ENCODE assay signal across 9 cellular contexts in the genomic region with DNA sequence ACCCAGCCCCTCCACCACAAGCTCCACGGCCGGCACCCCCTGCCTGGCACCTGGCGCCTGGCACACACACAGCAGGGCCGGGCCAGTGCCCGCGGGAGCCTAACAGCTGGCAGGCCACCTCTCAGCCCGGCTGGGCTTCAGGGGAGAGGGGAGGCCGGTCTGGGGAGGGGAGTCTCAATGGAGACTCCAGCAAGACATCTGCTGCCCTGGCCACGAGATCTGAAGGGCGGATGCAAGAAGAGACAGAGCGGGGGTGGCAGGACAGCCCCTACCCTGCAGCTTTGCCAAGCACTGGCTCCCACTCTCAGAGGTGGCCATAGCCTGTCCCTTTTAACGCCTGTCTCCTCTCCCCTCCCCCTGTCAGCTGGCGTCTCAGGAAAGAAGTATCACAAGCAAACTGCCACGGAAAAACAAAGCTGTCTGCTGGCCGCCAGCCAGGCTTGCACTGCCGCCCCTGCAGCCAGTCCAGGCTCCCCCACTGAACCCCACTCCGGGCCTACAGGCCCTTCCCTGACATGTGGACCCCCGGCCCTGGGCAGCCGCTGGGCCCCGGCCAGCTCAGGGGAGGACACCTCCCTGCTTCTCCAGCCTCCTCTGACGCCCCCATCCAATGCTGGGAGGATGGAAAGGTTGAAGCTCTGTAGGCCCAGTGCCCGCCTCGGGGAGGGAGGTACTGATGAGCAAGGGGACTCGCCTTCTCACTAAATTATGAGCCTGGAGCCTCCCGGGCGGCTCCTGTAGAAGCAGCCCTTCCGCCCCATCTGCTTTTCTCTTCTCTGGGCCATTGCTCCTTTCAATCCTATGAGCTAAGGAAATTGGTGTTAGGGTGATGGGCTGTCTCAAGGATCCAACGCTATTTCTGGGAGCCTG.
DNase-seq lines count a peak whose midpoint lies in the region; ATAC-seq and TF ChIP-seq lines count a peak whose summit lies in the region.
"Had no signal": no experiment of that assay in that cellular context is flagged by ENCODE, and none has a peak within 500 bp of the region (broad histone marks: within the 10 kb centered on the region; RNA-seq: fewer than 3 reads in every experiment).

No MANE protein-coding gene starts in this region.

- ATAC-seq in HG03457 (IDR thresholded peaks at IDR 0.05; ENCODE audit: unreplicated experiment): no peak

- TF ChIP-seq POLR2A in transverse colon (IDR thresholded peaks at IDR 0.05): no peak

- TF ChIP-seq CTCF in transverse colon (IDR thresholded peaks at IDR 0.05): no peak

- peaks cover 12 to 28% (median 18%) of the 10 kb centered on the region in 4 donors for H3K4me1 ChIP-seq in transverse colon

- no peaks in the 10 kb centered on the region for H3K36me3 ChIP-seq in transverse colon

- H3K9me3 ChIP-seq in transverse colon: no peaks in the 10 kb centered on the region

- TF ChIP-seq EP300 in transverse colon (IDR thresholded peaks at IDR 0.05; ENCODE audit: low read depth): no peak

- peak overlapping the region; percentile 30 to 44 (median 40) for H3K27ac ChIP-seq in transverse colon

- in situ Hi-C loops in transverse colon (cut with MboI; ENCODE audit: low pct_ligation_motif_present in 1 of 4, low pct_unique_long_range_greater_than_20kb in 1 of 4, low sequenced_read_pairs in 3 of 4): loop anchor here in 2 of 4 donors (25.0 kb wide), 2 partner anchors 613 to 963 kb away; no protein-coding TSS in a partner anchor

- H3K4me3 ChIP-seq in transverse colon: no peak overlapping the region

- H3K27me3 ChIP-seq in transverse colon: no peaks in the 10 kb centered on the region

- intact Hi-C loops in transverse colon (cut with DNase I; ENCODE audit: low total_unique reads): no loop called here

- WGBS in transverse colon (ENCODE audit: low coverage in 1 of 2), 2 donors: 39 to 63% methylated on average over 2 to 24 of the region's 28 CpGs

- DNase-seq in NCI-H1436 (lab: John Stamatoyannopoulos, UW) (peak; percentile 46), NCI-H1436 treated with DMSO at 0.1 percent for 48 hours (lab: John Stamatoyannopoulos, UW) (no peak), astrocyte of the hippocampus (ENCODE audit: low read depth, low spot score) (peak; percentile 68), medulla oblongata (ENCODE audit: extremely low spot score) (peak; percentile 83), transverse colon (peak; percentile 32), SIG-M5 treated with dmso at 0.1 percent for 504 hours (lab: John Stamatoyannopoulos, UW; ENCODE audit: unreplicated experiment) (no peak)
- DNase-seq in activated CD4-positive, CD25-positive, alpha-beta regulatory T cell (lab: John Stamatoyannopoulos, UW): no peak
- DNase-seq: stimulated activated naive CD4-positive, alpha-beta T cell had no signal

Comparison
In these comparisons a context has a peak if more than half of its experiments do, and no peak if none do; other contexts are left out.
1. DNase-seq: peak in NCI-H1436 (single experiment), astrocyte of the hippocampus (single experiment), medulla oblongata (single experiment) and transverse colon (single experiment); none in NCI-H1436 treated with DMSO at 0.1 percent for 48 hours (single experiment), activated CD4-positive, CD25-positive, alpha-beta regulatory T cell (0 of 4) and SIG-M5 treated with dmso at 0.1 percent for 504 hours (single experiment).